In the genomic region with DNA sequence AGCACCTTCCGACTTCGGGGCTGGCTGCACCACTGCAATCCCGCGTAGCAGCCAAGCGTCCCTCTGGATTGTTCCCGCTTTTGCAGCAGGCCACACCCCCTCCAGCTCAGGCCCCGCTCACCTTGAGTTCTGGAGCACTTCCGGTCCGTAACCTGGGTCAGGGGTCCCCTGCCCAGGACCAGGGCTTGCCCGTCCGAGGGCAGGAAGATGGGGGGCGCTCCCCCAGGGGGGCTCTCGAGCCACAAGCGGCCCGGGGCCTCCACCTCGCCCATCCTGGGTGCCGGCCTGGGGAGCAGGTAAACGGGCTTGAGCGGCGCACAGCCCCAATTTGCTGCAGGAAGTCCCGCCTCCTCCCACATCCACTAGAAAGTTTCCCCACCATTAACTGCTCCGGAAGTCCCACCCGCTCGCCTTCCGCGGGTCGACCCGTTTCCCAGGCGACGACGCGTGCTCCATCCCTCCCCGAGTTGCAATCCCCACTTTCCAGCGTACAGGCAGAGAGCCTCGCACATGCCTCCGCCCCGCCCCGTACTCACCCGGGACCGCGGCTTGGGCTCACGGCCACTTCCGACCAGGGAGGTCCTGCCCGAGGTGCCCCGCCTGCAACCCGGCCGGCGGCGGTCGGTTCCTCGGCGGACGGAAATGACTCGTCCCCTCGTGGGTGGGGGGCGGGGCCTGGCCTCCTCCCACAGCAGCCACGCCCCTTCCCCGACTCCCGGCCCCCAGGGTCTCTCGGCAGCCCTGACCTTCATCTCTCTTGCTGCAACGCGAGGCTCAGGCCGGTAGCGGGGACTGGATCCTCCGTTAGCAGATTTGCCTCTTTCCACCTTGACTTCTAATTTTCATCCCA, we compare ENCODE assay signal across 8 cellular contexts. TPM values are rescaled to one million over a fixed set of nuclear protein-coding genes. Genes with fewer than 3 reads are reported as not detected.
A peak's percentile ranks its signal among the peaks of the same experiment; 100 is the strongest.
DNase-seq lines count a peak whose midpoint lies in the region; ATAC-seq and TF ChIP-seq lines count a peak whose summit lies in the region.

A gene (minus strand): TSS at position 644 of the 850 bp plus-strand sequence. CDS start 372 bp downstream, at position 272.

- peaks cover 38% of the 10 kb centered on the region for H3F3A ChIP-seq in GM23338 (replicated peaks; ENCODE audit: low read depth)

- TF ChIP-seq CTCF in GM23338 (conservative IDR thresholded peaks at IDR 0.05; ENCODE audit: low read depth in 2 of 2) = no peak

- peaks cover 39% of the 10 kb centered on the region for H3K4me1 Mint-ChIP-seq in GM23338
- H3K4me1 Mint-ChIP-seq in activated T-helper 2 cell treated with anti-CD3 and anti-CD28 coated beads, Interferon-gamma antibody, Interleukin-2, Interleukin-4, amounts not matched to agents 10 μg/mL and 5 μg/mL and 100 μg/mL, durations not matched to agents 14 hours and 24 hours and 36 hours (ENCODE audit: low read depth) = peaks cover 28% of the 10 kb centered on the region
- H3K4me1 Mint-ChIP-seq in natural killer cell treated with Interleukin-12 subunit alpha and Interleukin-12 subunit beta and Interleukin-15 and Interleukin-18, amount 100 ng/mL, for 72 hours (ENCODE audit: low read depth in 2 of 2) = peaks cover 46 to 51% of the 10 kb centered on the region in 2 donors

- peak within 1 kb of the TSS; percentile 98 for H3K27ac Mint-ChIP-seq in GM23338
- H3K27ac Mint-ChIP-seq in activated T-helper 2 cell treated with anti-CD3 and anti-CD28 coated beads, Interferon-gamma antibody, Interleukin-2, Interleukin-4, amounts not matched to agents 10 μg/mL and 5 μg/mL and 100 μg/mL, durations not matched to agents 14 hours and 24 hours and 36 hours = peak within 1 kb of the TSS; percentile 33
- no peak within 1 kb of the TSS for H3K27ac Mint-ChIP-seq in natural killer cell treated with Interleukin-12 subunit alpha and Interleukin-12 subunit beta and Interleukin-15 and Interleukin-18, amount 100 ng/mL, for 72 hours

- H3K4me3 Mint-ChIP-seq in GM23338 = no peak within 1 kb of the TSS; the same call in 1 of the 3 replicates
- no peak within 1 kb of the TSS for H3K4me3 Mint-ChIP-seq in activated T-helper 2 cell treated with anti-CD3 and anti-CD28 coated beads, Interferon-gamma antibody, Interleukin-2, Interleukin-4, amounts not matched to agents 10 μg/mL and 5 μg/mL and 100 μg/mL, durations not matched to agents 14 hours and 24 hours and 36 hours (ENCODE audit: low read depth)
- peak within 1 kb of the TSS; percentile 92 for H3K4me3 Mint-ChIP-seq in natural killer cell treated with Interleukin-12 subunit alpha and Interleukin-12 subunit beta and Interleukin-15 and Interleukin-18, amount 100 ng/mL, for 72 hours

- H3K4me1 ChIP-seq in GM23338 (ENCODE audit: insufficient read depth) = peaks cover 19% of the 10 kb centered on the region

- no peaks in the 10 kb centered on the region for H3K9me2 ChIP-seq in GM23338 (ENCODE audit: insufficient read depth)

- no peaks in the 10 kb centered on the region for H3K9me3 ChIP-seq in MG63

- H3K4me2 ChIP-seq in GM23338 = peak within 1 kb of the TSS; percentile 93

- ATAC-seq in GM23338 = peak; percentile 46
- peak; percentile 74 to 79 for ATAC-seq in natural killer cell treated with Interleukin-12 subunit alpha and Interleukin-12 subunit beta and Interleukin-15 and Interleukin-18, amount 100 ng/mL, for 72 hours
- ATAC-seq in stimulated activated naive CD8-positive, alpha-beta T cell treated with anti-CD3 and anti-CD28 coated beads, Interleukin-15, Interleukin-2, amounts not matched to agents 100 U/mL and 50 U/mL, for 24 hours = peak; percentile 54

- peaks cover 23% of the 10 kb centered on the region for H3K79me2 ChIP-seq in GM23338 (replicated peaks; ENCODE audit: insufficient read depth)

- H3K27me3 ChIP-seq in GM23338 (ENCODE audit: insufficient read depth) = no peaks in the 10 kb centered on the region
- no peaks in the 10 kb centered on the region for H3K27me3 ChIP-seq in MG63

- H3K27me3 Mint-ChIP-seq in GM23338 (ENCODE audit: insufficient read depth, low read depth, poor library complexity) = peaks cover 22% of the 10 kb centered on the region
- no peaks in the 10 kb centered on the region for H3K27me3 Mint-ChIP-seq in activated T-helper 2 cell treated with anti-CD3 and anti-CD28 coated beads, Interferon-gamma antibody, Interleukin-2, Interleukin-4, amounts not matched to agents 10 μg/mL and 5 μg/mL and 100 μg/mL, durations not matched to agents 14 hours and 24 hours and 36 hours (ENCODE audit: low read depth)
- no peaks in the 10 kb centered on the region for H3K27me3 Mint-ChIP-seq in natural killer cell treated with Interleukin-12 subunit alpha and Interleukin-12 subunit beta and Interleukin-15 and Interleukin-18, amount 100 ng/mL, for 72 hours

- peaks cover 10% of the 10 kb centered on the region for H3K9me3 Mint-ChIP-seq in GM23338
- H3K9me3 Mint-ChIP-seq in activated T-helper 2 cell treated with anti-CD3 and anti-CD28 coated beads, Interferon-gamma antibody, Interleukin-2, Interleukin-4, amounts not matched to agents 10 μg/mL and 5 μg/mL and 100 μg/mL, durations not matched to agents 14 hours and 24 hours and 36 hours = no peaks in the 10 kb centered on the region
- no peaks in the 10 kb centered on the region for H3K9me3 Mint-ChIP-seq in natural killer cell treated with Interleukin-12 subunit alpha and Interleukin-12 subunit beta and Interleukin-15 and Interleukin-18, amount 100 ng/mL, for 72 hours

- peak within 1 kb of the TSS; percentile 94 for H3K27ac ChIP-seq in GM23338 (ENCODE audit: low read depth)

- H3K4me3 ChIP-seq in GM23338 = peak within 1 kb of the TSS; percentile 99
- peak within 1 kb of the TSS; percentile 100 for H3K4me3 ChIP-seq in MG63

- H2AFZ ChIP-seq in GM23338 = peak within 1 kb of the TSS; percentile 91

- peaks cover 17% of the 10 kb centered on the region for H4K20me1 ChIP-seq in GM23338 (replicated peaks; ENCODE audit: insufficient read depth)

- intact Hi-C loops in activated T-helper 2 cell treated with anti-CD3 and anti-CD28 coated beads, Interferon-gamma antibody, Interleukin-2, Interleukin-4, amounts not matched to agents 10 μg/mL and 5 μg/mL and 100 μg/mL, durations not matched to agents 14 hours and 24 hours and 36 hours (cut with micrococcal nuclease) = loop anchor here (1.0 to 5.0 kb wide), 3 partner anchors 16 to 190 kb away; a partner anchor contains a TSS

- peak; percentile 89 for TF ChIP-seq POLR2A in Raji (IDR thresholded peaks at IDR 0.05; ENCODE audit: insufficient read depth, low read depth, low read length)

- DNase-seq in DMS79 (lab: John Stamatoyannopoulos, UW) (peak; percentile 87), GM23338 (ENCODE audit: low spot score) (peak; percentile 95), MG63 (peak; percentile 94), fibroblast of peridontal ligament (ENCODE audit: extremely low read depth) (peak; percentile 87)
- peak; percentile 86 for DNase-seq in activated T-helper 2 cell treated with anti-CD3 and anti-CD28 coated beads, Interferon-gamma antibody, Interleukin-2, Interleukin-4, amounts not matched to agents 10 μg/mL and 5 μg/mL and 100 μg/mL, durations not matched to agents 14 hours and 24 hours and 36 hours (ENCODE audit: low spot score)
- peak; percentile 97 for DNase-seq in natural killer cell treated with Interleukin-12 subunit alpha and Interleukin-12 subunit beta and Interleukin-15 and Interleukin-18, amount 100 ng/mL, for 72 hours (ENCODE audit: low spot score)
- peak; percentile 86 for DNase-seq in stimulated activated naive CD8-positive, alpha-beta T cell treated with anti-CD3 and anti-CD28 coated beads, Interleukin-15, Interleukin-2, amounts not matched to agents 100 U/mL and 50 U/mL, for 24 hours

- peaks cover 46% of the 10 kb centered on the region for H3K36me3 Mint-ChIP-seq in GM23338 (ENCODE audit: low read depth)
- H3K36me3 Mint-ChIP-seq in activated T-helper 2 cell treated with anti-CD3 and anti-CD28 coated beads, Interferon-gamma antibody, Interleukin-2, Interleukin-4, amounts not matched to agents 10 μg/mL and 5 μg/mL and 100 μg/mL, durations not matched to agents 14 hours and 24 hours and 36 hours (ENCODE audit: low read depth) = peaks cover 40% of the 10 kb centered on the region
- H3K36me3 Mint-ChIP-seq in natural killer cell treated with Interleukin-12 subunit alpha and Interleukin-12 subunit beta and Interleukin-15 and Interleukin-18, amount 100 ng/mL, for 72 hours = no peaks in the 10 kb centered on the region

- H3K36me3 ChIP-seq in GM23338 (ENCODE audit: insufficient read depth) = peaks cover 15% of the 10 kb centered on the region
- peaks cover 55% of the 10 kb centered on the region for H3K36me3 ChIP-seq in MG63

TF ChIP-seq in GM23338, 12 proteins besides CTCF, POLR2A, EP300 and RAD21 (continues in another document):
- TF ChIP-seq NANOG (IDR thresholded peaks at IDR 0.05; ENCODE audit: borderline replicate concordance) = no peak
- no peak for TF ChIP-seq EZH2 (IDR thresholded peaks at IDR 0.05; ENCODE audit: low read depth, unreplicated experiment)

RNA-seq across cellular contexts. Expression of the gene that starts here (rescaled TPM):
- 81.4 and 99.6 TPM in 2 replicates for total RNA-seq in GM23338 (2014; rRNA removed; shearing (Covaris generic))
- 109 and 112 TPM in 2 replicates for polyA plus RNA-seq in GM23338 (2016; fragmentation: Nextera tagmentation; extraction: Ambion mirVana)
- total RNA-seq in MG63 (2014; rRNA removed; shearing (Covaris generic); ENCODE audit: low replicate concordance) = 29.4 and 46.4 TPM in 2 replicates
- total RNA-seq in activated T-helper 2 cell treated with anti-CD3 and anti-CD28 coated beads, Interferon-gamma antibody, Interleukin-2, Interleukin-4, amounts not matched to agents 10 μg/mL and 5 μg/mL and 100 μg/mL, durations not matched to agents 14 hours and 24 hours and 36 hours = 111 and 117 TPM in 2 replicates
- 100 to 1,000 TPM; 146 to 205 TPM for total RNA-seq in natural killer cell treated with Interleukin-12 subunit alpha and Interleukin-12 subunit beta and Interleukin-15 and Interleukin-18, amount 100 ng/mL, for 72 hours

Comparison
In these comparisons a context has a peak if more than half of its experiments do, and no peak if none do; other contexts are left out.
1. Peak in every context shown above with its lines: DNase-seq, ATAC-seq, H3K4me3 ChIP-seq and H3K27ac ChIP-seq.
2. H3K27ac Mint-ChIP-seq: peak in GM23338 (single experiment) and activated T-helper 2 cell treated with anti-CD3 and anti-CD28 coated beads, Interferon-gamma antibody, Interleukin-2, Interleukin-4, amounts not matched to agents 10 μg/mL and 5 μg/mL and 100 μg/mL, durations not matched to agents 14 hours and 24 hours and 36 hours (single experiment); none in natural killer cell treated with Interleukin-12 subunit alpha and Interleukin-12 subunit beta and Interleukin-15 and Interleukin-18, amount 100 ng/mL, for 72 hours (0 of 2).